ENCODE assay signal across 12 cellular contexts in genomic region chr16:66409156-66409555, GRCh38. TPM values are rescaled to one million over a fixed set of nuclear protein-coding genes. Genes with fewer than 3 reads are reported as not detected.
DNase-seq lines count a peak whose midpoint lies in the region; ATAC-seq, FAIRE-seq and TF ChIP-seq lines count a peak whose summit lies in the region.
"Had no signal": no experiment of that assay in that cellular context is flagged by ENCODE, and none has a peak within 500 bp of the region (broad histone marks: within the 10 kb centered on the region; RNA-seq: fewer than 3 reads in every experiment).

No MANE protein-coding gene starts in this region.

- H3K36me3 ChIP-seq in kidney (ENCODE audit: control insufficient read depth in 1 of 2, insufficient read depth in 2 of 2, low read length in 2 of 2), result no peaks in the 10 kb centered on the region
- H3K36me3 ChIP-seq in colonic mucosa, result no peaks in the 10 kb centered on the region
- H3K36me3 ChIP-seq: thyroid gland had no signal

- H3K27ac ChIP-seq in foreskin keratinocyte, result peak overlapping the region; percentile 87
- H3K27ac ChIP-seq in kidney (ENCODE audit: low read depth in 2 of 2, low read length in 2 of 2), result no peak overlapping the region
- H3K27ac ChIP-seq in colonic mucosa, result no peak overlapping the region

- no peak overlapping the region for H3K27ac Mint-ChIP-seq in stimulated activated naive CD8-positive, alpha-beta T cell treated with anti-CD3 and anti-CD28 coated beads, Interleukin-15, Interleukin-2, amounts not matched to agents 100 ng/mL and 50 ng/mL, for 24 hours
- H3K27ac Mint-ChIP-seq in activated CD8-positive, alpha-beta T cell treated with anti-CD3 and anti-CD28 coated beads for 36 hours, result peak overlapping the region; percentile 82

- no peaks in the 10 kb centered on the region for H3K9me3 Mint-ChIP-seq in stimulated activated naive CD8-positive, alpha-beta T cell treated with anti-CD3 and anti-CD28 coated beads, Interleukin-15, Interleukin-2, amounts not matched to agents 100 ng/mL and 50 ng/mL, for 24 hours
- peaks cover 8% of the 10 kb centered on the region for H3K9me3 Mint-ChIP-seq in activated CD8-positive, alpha-beta T cell treated with anti-CD3 and anti-CD28 coated beads for 36 hours

- TF ChIP-seq CTCF in activated CD8-positive, alpha-beta T cell treated with anti-CD3 and anti-CD28 coated beads for 36 hours (IDR thresholded peaks at IDR 0.05), result no peak
- no peak for TF ChIP-seq CTCF in foreskin keratinocyte (conservative IDR thresholded peaks at IDR 0.05)
- TF ChIP-seq CTCF in kidney (IDR thresholded peaks at IDR 0.05; ENCODE audit: borderline replicate concordance, extremely low read depth, insufficient read depth), result no peak
- no peak for TF ChIP-seq CTCF in colonic mucosa (IDR thresholded peaks at IDR 0.05)

- H3K4me1 ChIP-seq in foreskin keratinocyte (peaks cover 27% of the 10 kb centered on the region), kidney (ENCODE audit: control insufficient read depth in 1 of 2, insufficient read depth in 1 of 2, low read depth in 1 of 2, low read length in 2 of 2) (peaks cover 0 to 8% of the 10 kb centered on the region in 2 donors), colonic mucosa (peaks cover 5% of the 10 kb centered on the region)

- intact Hi-C loops in activated CD8-positive, alpha-beta T cell treated with anti-CD3 and anti-CD28 coated beads for 36 hours (cut with micrococcal nuclease), result loop anchor here (5.0 kb wide), 2 partner anchors 178 to 198 kb away; no protein-coding TSS in a partner anchor
- intact Hi-C loops in kidney (cut with DNase I), result loop anchor here (10.0 kb wide), 1 partner anchor 196 kb away; the partner anchor contains the start of gene CMTM3
- intact Hi-C loops in colonic mucosa (cut with DNase I), result loop anchor here (5.0 to 10.0 kb wide), 2 partner anchors 193 to 446 kb away; partner anchors contain the start of gene CMTM3

- peaks cover 9% of the 10 kb centered on the region for H3K36me3 Mint-ChIP-seq in stimulated activated naive CD8-positive, alpha-beta T cell treated with anti-CD3 and anti-CD28 coated beads, Interleukin-15, Interleukin-2, amounts not matched to agents 100 ng/mL and 50 ng/mL, for 24 hours (ENCODE audit: low read depth)
- peaks cover 9% of the 10 kb centered on the region for H3K36me3 Mint-ChIP-seq in activated CD8-positive, alpha-beta T cell treated with anti-CD3 and anti-CD28 coated beads for 36 hours (ENCODE audit: low read depth)

- H3K9ac ChIP-seq in kidney (ENCODE audit: low read length in 2 of 2) (no peak overlapping the region), colonic mucosa (ENCODE audit: low read depth in 2 of 2, low read length in 2 of 2) (no peak overlapping the region)

- peaks cover 27% of the 10 kb centered on the region for H3K4me1 Mint-ChIP-seq in stimulated activated naive CD8-positive, alpha-beta T cell treated with anti-CD3 and anti-CD28 coated beads, Interleukin-15, Interleukin-2, amounts not matched to agents 100 ng/mL and 50 ng/mL, for 24 hours (ENCODE audit: low read depth)
- peaks cover 23% of the 10 kb centered on the region for H3K4me1 Mint-ChIP-seq in activated CD8-positive, alpha-beta T cell treated with anti-CD3 and anti-CD28 coated beads for 36 hours (ENCODE audit: low read depth)

- POLR2A ChIA-PET in activated CD8-positive, alpha-beta T cell treated with anti-CD3 and anti-CD28 coated beads for 36 hours (lab: Charles Lee), result interaction anchor here (0.6 kb wide), 1 partner anchor 93 kb away, joined by 3 read pairs; no protein-coding TSS in a partner anchor

- no peak for FAIRE-seq in kidney (lab: Jason Lieb, UNC)

- DNase-seq in stimulated activated naive CD8-positive, alpha-beta T cell treated with anti-CD3 and anti-CD28 coated beads, Interleukin-15, Interleukin-2, amounts not matched to agents 100 U/mL and 50 U/mL, for 24 hours, result no peak
- no peak for DNase-seq in activated CD8-positive, alpha-beta T cell treated with anti-CD3 and anti-CD28 coated beads for 36 hours
- DNase-seq in foreskin keratinocyte (peak; percentile 68 to 85), NCI-H345 (lab: John Stamatoyannopoulos, UW) (no peak), kidney (no peak), HK-2 (ENCODE audit: unreplicated experiment) (no peak), colonic mucosa (no peak)
- DNase-seq: NCI-H1694 treated with DMSO at 0.1 percent for 48 hours, SIG-M5, thyroid gland had no signal

- no peak for ATAC-seq in stimulated activated naive CD8-positive, alpha-beta T cell treated with anti-CD3 and anti-CD28 coated beads, Interleukin-15, Interleukin-2, amounts not matched to agents 100 U/mL and 50 U/mL, for 24 hours
- ATAC-seq in activated CD8-positive, alpha-beta T cell treated with anti-CD3 and anti-CD28 coated beads for 36 hours, result no peak
- peak; percentile 57 for ATAC-seq in foreskin keratinocyte

- peak overlapping the region; percentile 70 for H3K4me3 Mint-ChIP-seq in stimulated activated naive CD8-positive, alpha-beta T cell treated with anti-CD3 and anti-CD28 coated beads, Interleukin-15, Interleukin-2, amounts not matched to agents 100 ng/mL and 50 ng/mL, for 24 hours
- peak overlapping the region; percentile 75 for H3K4me3 Mint-ChIP-seq in activated CD8-positive, alpha-beta T cell treated with anti-CD3 and anti-CD28 coated beads for 36 hours

- CTCF ChIA-PET in activated CD8-positive, alpha-beta T cell treated with anti-CD3 and anti-CD28 coated beads for 36 hours (lab: Charles Lee), result interaction anchor here (1.0 to 7.2 kb wide), 7 partner anchors 47 to 242 kb away, joined by 3 to 158 read pairs (median 5); partner anchors contain the start of gene CKLF

- H3K4me3 ChIP-seq in kidney (ENCODE audit: low read length in 2 of 2) (no peak overlapping the region), colonic mucosa (no peak overlapping the region)
- H3K4me3 ChIP-seq: esophagus muscularis mucosa, thyroid gland had no signal

- H3K9me3 ChIP-seq in kidney (ENCODE audit: control insufficient read depth in 1 of 2, low read length in 2 of 2) (peaks cover 3 to 4% of the 10 kb centered on the region in 2 donors), colonic mucosa (no peaks in the 10 kb centered on the region)
- H3K9me3 ChIP-seq: thyroid gland had no signal

- H3K27me3 Mint-ChIP-seq in stimulated activated naive CD8-positive, alpha-beta T cell treated with anti-CD3 and anti-CD28 coated beads, Interleukin-15, Interleukin-2, amounts not matched to agents 100 ng/mL and 50 ng/mL, for 24 hours, result peaks cover 17% of the 10 kb centered on the region
- H3K27me3 Mint-ChIP-seq in activated CD8-positive, alpha-beta T cell treated with anti-CD3 and anti-CD28 coated beads for 36 hours, result peaks cover 8% of the 10 kb centered on the region

- H3K27me3 ChIP-seq in foreskin keratinocyte, result no peaks in the 10 kb centered on the region
- H3K27me3 ChIP-seq in colonic mucosa, result no peaks in the 10 kb centered on the region
- H3K27me3 ChIP-seq: thyroid gland had no signal

RNA-seq across cellular contexts. Expression of gene BEAN1, which starts 17.9 kb away (rescaled TPM):
- total RNA-seq in activated CD8-positive, alpha-beta T cell treated with anti-CD3 and anti-CD28 coated beads for 36 hours, result not detected
- 0.10 and 0.14 TPM in 2 replicates for total RNA-seq in foreskin keratinocyte
- 0.04 and 0.37 TPM in 2 replicates for polyA plus RNA-seq in foreskin keratinocyte
- 2.4 TPM for total RNA-seq in kidney
- 0.47 TPM for polyA plus RNA-seq in kidney (ENCODE audit: insufficient read depth, low read depth, low replicate concordance)
- under 1 TPM in 1 of 2 donors, not detected in 1; 0.32 TPM for total RNA-seq in colonic mucosa

RNA-seq across cellular contexts. Expression of gene CDH5, which starts 42.7 kb away (rescaled TPM):
- not detected for total RNA-seq in activated CD8-positive, alpha-beta T cell treated with anti-CD3 and anti-CD28 coated beads for 36 hours
- total RNA-seq in foreskin keratinocyte (0.04 TPM in 1 of 2 replicates, not detected in the other), kidney (41.3 TPM), colonic mucosa (10 to 100 TPM in 1 of 2 donors, 1 to 10 TPM in 1; 4.4 to 15.2 TPM)
- polyA plus RNA-seq in foreskin keratinocyte (0.02 TPM in 1 of 2 replicates, not detected in the other), kidney (ENCODE audit: insufficient read depth, low read depth, low replicate concordance) (13.9 TPM)

Comparison
In these comparisons a context has a peak if more than half of its experiments do, and no peak if none do; other contexts are left out.
1. DNase-seq: peak in foreskin keratinocyte (2 of 2); none in stimulated activated naive CD8-positive, alpha-beta T cell treated with anti-CD3 and anti-CD28 coated beads, Interleukin-15, Interleukin-2, amounts not matched to agents 100 U/mL and 50 U/mL, for 24 hours (single experiment), activated CD8-positive, alpha-beta T cell treated with anti-CD3 and anti-CD28 coated beads for 36 hours (single experiment), NCI-H345 (single experiment), kidney (single experiment), HK-2 (single experiment) and colonic mucosa (single experiment).